Comparison of ENCODE assay signal across 14 cellular contexts in genomic region chr9:22005700-22006605, GRCh38. TPM values are rescaled to one million over a fixed set of nuclear protein-coding genes. Genes with fewer than 3 reads are reported as not detected.
DNase-seq lines count a peak whose midpoint lies in the region; ATAC-seq and TF ChIP-seq lines count a peak whose summit lies in the region.
"Had no signal": no experiment of that assay in that cellular context is flagged by ENCODE, and none has a peak within 500 bp of the region (broad histone marks: within the 10 kb centered on the region; RNA-seq: fewer than 3 reads in every experiment).

No MANE protein-coding gene starts in this region.

- no peak overlapping the region for H3K27ac Mint-ChIP-seq in activated CD8-positive, alpha-beta T cell treated with anti-CD3 and anti-CD28 coated beads, Interleukin-2, amount 10 ng/mL, durations not matched to agents 7 days and 5 days
- H3K27ac Mint-ChIP-seq in activated CD8-positive, alpha-beta T cell treated with anti-CD3 and anti-CD28 coated beads for 36 hours, result no peak overlapping the region
- H3K27ac Mint-ChIP-seq in activated T-helper 17 cell treated with anti-CD3 and anti-CD28 coated beads, Interleukin-2, amount 50 U/mL, for 72 hours, result no peak overlapping the region
- H3K27ac Mint-ChIP-seq in glutamatergic neuron (ENCODE audit: unreplicated experiment), result no peak overlapping the region
- H3K27ac Mint-ChIP-seq: activated CD4-positive, alpha-beta T cell treated with anti-CD3 and anti-CD28 coated beads, Interleukin-2, amount 10 ng/mL, durations not matched to agents 7 days and 5 days had no signal

- TF ChIP-seq CTCF in activated CD8-positive, alpha-beta T cell treated with anti-CD3 and anti-CD28 coated beads for 36 hours (IDR thresholded peaks at IDR 0.05), result no peak
- no peak for TF ChIP-seq CTCF in glutamatergic neuron (IDR thresholded peaks at IDR 0.05; ENCODE audit: partially characterized antibody, unreplicated experiment)

- H3K4me1 Mint-ChIP-seq in activated CD8-positive, alpha-beta T cell treated with anti-CD3 and anti-CD28 coated beads, Interleukin-2, amount 10 ng/mL, durations not matched to agents 7 days and 5 days (ENCODE audit: low read depth), result peaks cover 37% of the 10 kb centered on the region
- peaks cover 21% of the 10 kb centered on the region for H3K4me1 Mint-ChIP-seq in activated CD8-positive, alpha-beta T cell treated with anti-CD3 and anti-CD28 coated beads for 36 hours (ENCODE audit: low read depth)
- peaks cover 14% of the 10 kb centered on the region for H3K4me1 Mint-ChIP-seq in activated T-helper 17 cell treated with anti-CD3 and anti-CD28 coated beads, Interleukin-2, amount 50 U/mL, for 72 hours
- peaks cover 9% of the 10 kb centered on the region for H3K4me1 Mint-ChIP-seq in glutamatergic neuron (ENCODE audit: low read depth, unreplicated experiment)

- H3K27ac ChIP-seq in skin epidermis, result peak overlapping the region in 2 of 21 experiments; percentile 44 to 54
- H3K27ac ChIP-seq: sigmoid colon had no signal

- H3K4me3 Mint-ChIP-seq in activated CD8-positive, alpha-beta T cell treated with anti-CD3 and anti-CD28 coated beads, Interleukin-2, amount 10 ng/mL, durations not matched to agents 7 days and 5 days, result peak overlapping the region; percentile 25
- H3K4me3 Mint-ChIP-seq in activated CD8-positive, alpha-beta T cell treated with anti-CD3 and anti-CD28 coated beads for 36 hours, result no peak overlapping the region
- H3K4me3 Mint-ChIP-seq in activated T-helper 17 cell treated with anti-CD3 and anti-CD28 coated beads, Interleukin-2, amount 50 U/mL, for 72 hours, result peak overlapping the region; percentile 63
- H3K4me3 Mint-ChIP-seq in glutamatergic neuron (ENCODE audit: unreplicated experiment), result peak overlapping the region; percentile 87
- H3K4me3 Mint-ChIP-seq: activated CD4-positive, alpha-beta T cell treated with anti-CD3 and anti-CD28 coated beads, Interleukin-2, amount 10 ng/mL, durations not matched to agents 7 days and 5 days had no signal

- CTCF ChIA-PET in activated CD8-positive, alpha-beta T cell treated with anti-CD3 and anti-CD28 coated beads, Interleukin-2, amount 10 ng/mL, durations not matched to agents 7 days and 5 days (lab: Charles Lee), result interaction anchor here (3.6 to 5.7 kb wide), 2 partner anchors 32 to 194 kb away, joined by 87 to 95 read pairs; no protein-coding TSS in a partner anchor
- CTCF ChIA-PET in activated CD8-positive, alpha-beta T cell treated with anti-CD3 and anti-CD28 coated beads for 36 hours (lab: Charles Lee), result interaction anchor here (0.8 to 5.8 kb wide), 5 partner anchors 31 to 195 kb away, joined by 3 to 93 read pairs (median 24); no protein-coding TSS in a partner anchor

- POLR2A ChIA-PET in activated CD8-positive, alpha-beta T cell treated with anti-CD3 and anti-CD28 coated beads, Interleukin-2, amount 10 ng/mL, durations not matched to agents 7 days and 5 days (lab: Charles Lee), result no interaction called here
- POLR2A ChIA-PET in activated CD8-positive, alpha-beta T cell treated with anti-CD3 and anti-CD28 coated beads for 36 hours (lab: Charles Lee), result no interaction called here

- no peaks in the 10 kb centered on the region for H3K9me3 Mint-ChIP-seq in activated CD8-positive, alpha-beta T cell treated with anti-CD3 and anti-CD28 coated beads, Interleukin-2, amount 10 ng/mL, durations not matched to agents 7 days and 5 days (ENCODE audit: insufficient read depth)
- no peaks in the 10 kb centered on the region for H3K9me3 Mint-ChIP-seq in activated CD8-positive, alpha-beta T cell treated with anti-CD3 and anti-CD28 coated beads for 36 hours
- H3K9me3 Mint-ChIP-seq in activated T-helper 17 cell treated with anti-CD3 and anti-CD28 coated beads, Interleukin-2, amount 50 U/mL, for 72 hours, result no peaks in the 10 kb centered on the region
- peaks cover 10% of the 10 kb centered on the region for H3K9me3 Mint-ChIP-seq in glutamatergic neuron (ENCODE audit: unreplicated experiment)
- H3K9me3 Mint-ChIP-seq: activated CD4-positive, alpha-beta T cell treated with anti-CD3 and anti-CD28 coated beads, Interleukin-2, amount 10 ng/mL, durations not matched to agents 7 days and 5 days had no signal

- peaks cover 18% of the 10 kb centered on the region for H3K36me3 Mint-ChIP-seq in activated CD8-positive, alpha-beta T cell treated with anti-CD3 and anti-CD28 coated beads, Interleukin-2, amount 10 ng/mL, durations not matched to agents 7 days and 5 days (ENCODE audit: low read depth)
- no peaks in the 10 kb centered on the region for H3K36me3 Mint-ChIP-seq in activated CD8-positive, alpha-beta T cell treated with anti-CD3 and anti-CD28 coated beads for 36 hours (ENCODE audit: low read depth)
- H3K36me3 Mint-ChIP-seq in activated T-helper 17 cell treated with anti-CD3 and anti-CD28 coated beads, Interleukin-2, amount 50 U/mL, for 72 hours (ENCODE audit: low read depth), result peaks cover 7% of the 10 kb centered on the region
- H3K36me3 Mint-ChIP-seq in glutamatergic neuron (ENCODE audit: unreplicated experiment), result no peaks in the 10 kb centered on the region

- no peak for ATAC-seq in activated CD8-positive, alpha-beta T cell treated with anti-CD3 and anti-CD28 coated beads, Interleukin-2, amount 10 ng/mL, durations not matched to agents 7 days and 5 days
- no peak for ATAC-seq in activated CD8-positive, alpha-beta T cell treated with anti-CD3 and anti-CD28 coated beads for 36 hours
- no peak for ATAC-seq in activated T-helper 17 cell treated with anti-CD3 and anti-CD28 coated beads, Interleukin-2, amount 50 U/mL, for 72 hours (replicated peaks)
- ATAC-seq in HG02759 (IDR thresholded peaks at IDR 0.05; ENCODE audit: unreplicated experiment) (no peak), HG03135 (IDR thresholded peaks at IDR 0.05; ENCODE audit: unreplicated experiment) (no peak)
- ATAC-seq: Panc1 had no signal

- H3K27me3 Mint-ChIP-seq in activated CD8-positive, alpha-beta T cell treated with anti-CD3 and anti-CD28 coated beads, Interleukin-2, amount 10 ng/mL, durations not matched to agents 7 days and 5 days (ENCODE audit: low read depth), result peaks cover 62% of the 10 kb centered on the region
- peaks cover 70% of the 10 kb centered on the region for H3K27me3 Mint-ChIP-seq in activated CD8-positive, alpha-beta T cell treated with anti-CD3 and anti-CD28 coated beads for 36 hours
- H3K27me3 Mint-ChIP-seq in activated T-helper 17 cell treated with anti-CD3 and anti-CD28 coated beads, Interleukin-2, amount 50 U/mL, for 72 hours, result peaks cover 35% of the 10 kb centered on the region
- peaks cover 23% of the 10 kb centered on the region for H3K27me3 Mint-ChIP-seq in glutamatergic neuron (ENCODE audit: unreplicated experiment)

- no peak for DNase-seq in activated CD8-positive, alpha-beta T cell treated with anti-CD3 and anti-CD28 coated beads, Interleukin-2, amount 10 ng/mL, durations not matched to agents 7 days and 5 days
- no peak for DNase-seq in activated CD8-positive, alpha-beta T cell treated with anti-CD3 and anti-CD28 coated beads for 36 hours
- DNase-seq in glutamatergic neuron, result no peak
- DNase-seq in GF-D8 (lab: John Stamatoyannopoulos, UW), result no peak
- DNase-seq: ACHN; activated CD4-positive, alpha-beta T cell treated with anti-CD3 and anti-CD28 coated beads, Interleukin-2, amount 10 ng/mL, durations not matched to agents 7 days and 5 days; NCI-H1092; sigmoid colon had no signal

- intact Hi-C loops in activated CD8-positive, alpha-beta T cell treated with anti-CD3 and anti-CD28 coated beads for 36 hours (cut with micrococcal nuclease), result loop anchor here (5.0 kb wide), 1 partner anchor 39 kb away; no protein-coding TSS in a partner anchor

- peak overlapping the region in 5 of 7 experiments; percentile 11 to 80 (median 31) for H3K4me3 ChIP-seq in skin epidermis
- H3K4me3 ChIP-seq: sigmoid colon had no signal

RNA-seq across cellular contexts. Expression of gene CDKN2B, which starts 3.2 kb away (rescaled TPM):
- total RNA-seq in activated CD8-positive, alpha-beta T cell treated with anti-CD3 and anti-CD28 coated beads, Interleukin-2, amount 10 ng/mL, durations not matched to agents 7 days and 5 days, result 1 to 10 TPM; 2.3 to 3.1 TPM
- not detected for total RNA-seq in activated CD8-positive, alpha-beta T cell treated with anti-CD3 and anti-CD28 coated beads for 36 hours
- under 1 TPM; 0.19 to 0.76 TPM for total RNA-seq in activated T-helper 17 cell treated with anti-CD3 and anti-CD28 coated beads, Interleukin-2, amount 50 U/mL, for 72 hours
- 0.93 TPM for total RNA-seq in glutamatergic neuron (ENCODE audit: unreplicated experiment)

RNA-seq across cellular contexts. Expression of gene CDKN2B-AS1, which starts 11.4 kb away (rescaled TPM):
- 1 to 10 TPM; 6.4 to 6.9 TPM for total RNA-seq in activated CD8-positive, alpha-beta T cell treated with anti-CD3 and anti-CD28 coated beads, Interleukin-2, amount 10 ng/mL, durations not matched to agents 7 days and 5 days
- total RNA-seq in activated CD8-positive, alpha-beta T cell treated with anti-CD3 and anti-CD28 coated beads for 36 hours, result under 1 TPM; 0.41 to 0.81 TPM
- total RNA-seq in activated T-helper 17 cell treated with anti-CD3 and anti-CD28 coated beads, Interleukin-2, amount 50 U/mL, for 72 hours, result under 1 TPM; 0.64 to 0.93 TPM
- not detected for total RNA-seq in glutamatergic neuron (ENCODE audit: unreplicated experiment)
- total RNA-seq: cardiac septum had no signal

RNA-seq across cellular contexts. Expression of gene CDKN2A, which starts 11.8 kb away (rescaled TPM):
- total RNA-seq in activated CD8-positive, alpha-beta T cell treated with anti-CD3 and anti-CD28 coated beads, Interleukin-2, amount 10 ng/mL, durations not matched to agents 7 days and 5 days, result 10 to 100 TPM; 32.9 to 39.7 TPM
- 1 to 10 TPM; 2.1 to 2.5 TPM for total RNA-seq in activated CD8-positive, alpha-beta T cell treated with anti-CD3 and anti-CD28 coated beads for 36 hours
- 1 to 10 TPM; 4.7 to 6.4 TPM for total RNA-seq in activated T-helper 17 cell treated with anti-CD3 and anti-CD28 coated beads, Interleukin-2, amount 50 U/mL, for 72 hours
- total RNA-seq in glutamatergic neuron (ENCODE audit: unreplicated experiment), result not detected

Comparison
In these comparisons a context has a peak if more than half of its experiments do, and no peak if none do; other contexts are left out.
1. RNA of gene CDKN2A, which starts 11.8 kb away (total RNA-seq): 32.9 to 39.7 TPM in activated CD8-positive, alpha-beta T cell treated with anti-CD3 and anti-CD28 coated beads, Interleukin-2, amount 10 ng/mL, durations not matched to agents 7 days and 5 days; 4.7 to 6.4 TPM in activated T-helper 17 cell treated with anti-CD3 and anti-CD28 coated beads, Interleukin-2, amount 50 U/mL, for 72 hours, 2.1 to 2.5 TPM in activated CD8-positive, alpha-beta T cell treated with anti-CD3 and anti-CD28 coated beads for 36 hours and not detected in glutamatergic neuron (single experiment); every median in the first group is over 4 times any median in the second.